Comparison of ENCODE assay signal across 9 cellular contexts in genomic region chr22:46122511-46122971, GRCh38. TPM values are rescaled to one million over a fixed set of nuclear protein-coding genes. Genes with fewer than 3 reads are reported as not detected.
DNase-seq lines count a peak whose midpoint lies in the region; ATAC-seq and TF ChIP-seq lines count a peak whose summit lies in the region.
"Had no signal": no experiment of that assay in that cellular context is flagged by ENCODE, and none has a peak within 500 bp of the region (broad histone marks: within the 10 kb centered on the region; RNA-seq: fewer than 3 reads in every experiment).

No MANE protein-coding gene starts in this region.

- no peak overlapping the region for H2BK120ac ChIP-seq in H9 (ENCODE audit: low read depth, low read length, poor library complexity, severe bottlenecking)

- H2BK15ac ChIP-seq in H9 (ENCODE audit: low read depth, low read length), result no peak overlapping the region

- H4K20me1 ChIP-seq in H9 (ENCODE audit: control insufficient read depth, insufficient read depth, insufficient read length), result no peaks in the 10 kb centered on the region

- no peak overlapping the region for H3K27ac ChIP-seq in H9 (ENCODE audit: insufficient read length, low read depth, low read length)
- no peak overlapping the region for H3K27ac ChIP-seq in aorta (ENCODE audit: low read depth in 1 of 2, low read length in 2 of 2)
- H3K27ac ChIP-seq: skin epidermis had no signal

- intact Hi-C loops in Right ventricle myocardium inferior (cut with DNase I), result loop anchor here (1.0 to 5.0 kb wide), 3 partner anchors 175 to 420 kb away; partner anchors contain the start of gene GTSE1
- intact Hi-C loops in aorta (cut with DNase I), result loop anchor here (2.0 to 5.0 kb wide), 4 partner anchors 175 to 420 kb away; partner anchors contain the start of gene GTSE1 (in 1 of the 2)

- no peaks in the 10 kb centered on the region for H3K23me2 ChIP-seq in H9 (ENCODE audit: insufficient read length, low read depth, low read length, poor library complexity, severe bottlenecking)

- H3K4ac ChIP-seq in H9 (ENCODE audit: low read depth, low read length), result no peak overlapping the region

- peak; percentile 57 for ATAC-seq in Right ventricle myocardium inferior
- peak; percentile 79 for ATAC-seq in aorta (ENCODE audit: low FRiP score)

- H4K8ac ChIP-seq in H9 (replicated peaks; ENCODE audit: insufficient read length, low read depth, low read length), result no peak overlapping the region

- no peak overlapping the region for H2BK20ac ChIP-seq in H9 (ENCODE audit: low read depth, low read length, poor library complexity, severe bottlenecking)

- peak; percentile 76 for TF ChIP-seq CTCF in AG10803 (conservative IDR thresholded peaks at IDR 0.05; ENCODE audit: low read length)
- TF ChIP-seq CTCF in H9 (conservative IDR thresholded peaks at IDR 0.05), result peak; percentile 97

- DNase-seq in AG10803 (ENCODE audit: low read depth), result peak; percentile 58
- DNase-seq in H9, result peak; percentile 72
- DNase-seq in SK-N-DZ (ENCODE audit: low spot score), result peak; percentile 73
- DNase-seq in activated naive CD4-positive, alpha-beta T cell treated with anti-CD3 and anti-CD28 coated beads, Interleukin-2, amount 10 ng/mL, durations not matched to agents 7 days and 5 days, result peak; percentile 80
- peak; percentile 90 for DNase-seq in Right ventricle myocardium inferior (ENCODE audit: missing footprints)
- peak; percentile 15 for DNase-seq in pulmonary artery endothelial cell (ENCODE audit: low read depth, low spot score)
- peak; percentile 84 to 94 for DNase-seq in aorta
- DNase-seq in SW480 (ENCODE audit: low spot score), result no peak

- WGBS in H9 (ENCODE audit: extremely low coverage, insufficient read length, low lambda C conversion rate), result no CpG with 5 or more reads among the region's 24 CpGs
- WGBS in aorta, 2 donors, result 9 to 15% methylated on average over 24 of the region's 24 CpGs

- no peak overlapping the region for H3K4me3 Mint-ChIP-seq in H9
- H3K4me3 Mint-ChIP-seq in activated naive CD4-positive, alpha-beta T cell treated with anti-CD3 and anti-CD28 coated beads, Interleukin-2, amount 10 ng/mL, durations not matched to agents 7 days and 5 days, result no peak overlapping the region

- H3K36me3 Mint-ChIP-seq in H9 (ENCODE audit: insufficient read depth in 1 of 3, low read depth in 3 of 3), result no peaks in the 10 kb centered on the region
- H3K36me3 Mint-ChIP-seq in activated naive CD4-positive, alpha-beta T cell treated with anti-CD3 and anti-CD28 coated beads, Interleukin-2, amount 10 ng/mL, durations not matched to agents 7 days and 5 days, result no peaks in the 10 kb centered on the region

- no peak overlapping the region for H3K4me2 ChIP-seq in H9 (ENCODE audit: insufficient read depth, insufficient read length, low read length)

- H2AK5ac ChIP-seq in H9 (ENCODE audit: insufficient read length, low read length), result no peak overlapping the region

- peaks cover 6% of the 10 kb centered on the region for H3K27me3 Mint-ChIP-seq in H9 (ENCODE audit: low read depth)
- H3K27me3 Mint-ChIP-seq in activated naive CD4-positive, alpha-beta T cell treated with anti-CD3 and anti-CD28 coated beads, Interleukin-2, amount 10 ng/mL, durations not matched to agents 7 days and 5 days, result peaks cover 8% of the 10 kb centered on the region

- H3K9ac ChIP-seq in H9 (ENCODE audit: extremely low read depth, insufficient read length, low read length), result no peak overlapping the region

- H3T11ph ChIP-seq in H9 (ENCODE audit: low read length), result no peak overlapping the region

- CTCF ChIA-PET in activated naive CD4-positive, alpha-beta T cell treated with anti-CD3 and anti-CD28 coated beads, Interleukin-2, amount 10 ng/mL, durations not matched to agents 7 days and 5 days (lab: Charles Lee), result interaction anchor here (0.7 to 13.6 kb wide), 16 partner anchors 11 to 545 kb away, joined by 3 to 257 read pairs (median 5); partner anchors contain the start of gene GTSE1

- H4K91ac ChIP-seq in H9 (ENCODE audit: insufficient read length, low read depth, low read length), result no peak overlapping the region

- no peaks in the 10 kb centered on the region for H3K79me2 ChIP-seq in H9 (ENCODE audit: insufficient read depth, low read length)

- H3K4me1 Mint-ChIP-seq in H9, result peaks cover 0 to 5% of the 10 kb centered on the region in 2 experiments; a peak in 1 of 4 replicates
- H3K4me1 Mint-ChIP-seq in activated naive CD4-positive, alpha-beta T cell treated with anti-CD3 and anti-CD28 coated beads, Interleukin-2, amount 10 ng/mL, durations not matched to agents 7 days and 5 days, result peaks cover 9% of the 10 kb centered on the region

- no peak overlapping the region for H2BK5ac ChIP-seq in H9 (ENCODE audit: insufficient read length, low read length)

- H3K9me3 Mint-ChIP-seq in H9, result no peaks in the 10 kb centered on the region
- no peaks in the 10 kb centered on the region for H3K9me3 Mint-ChIP-seq in activated naive CD4-positive, alpha-beta T cell treated with anti-CD3 and anti-CD28 coated beads, Interleukin-2, amount 10 ng/mL, durations not matched to agents 7 days and 5 days

- H3K23ac ChIP-seq in H9 (ENCODE audit: insufficient read length, low read depth, low read length), result no peak overlapping the region

- no peak overlapping the region for H3K56ac ChIP-seq in H9 (ENCODE audit: insufficient read length, low read depth, low read length)

- H4K5ac ChIP-seq in H9 (ENCODE audit: insufficient read length, low read depth, low read length), result no peak overlapping the region

- no peak overlapping the region for H2AFZ ChIP-seq in H9 (ENCODE audit: low read length)

- no peak overlapping the region for H3K27ac Mint-ChIP-seq in H9
- no peak overlapping the region for H3K27ac Mint-ChIP-seq in activated naive CD4-positive, alpha-beta T cell treated with anti-CD3 and anti-CD28 coated beads, Interleukin-2, amount 10 ng/mL, durations not matched to agents 7 days and 5 days

- no peaks in the 10 kb centered on the region for H3K27me3 ChIP-seq in H9 (ENCODE audit: insufficient read depth, low read length)
- H3K27me3 ChIP-seq in aorta (ENCODE audit: control insufficient read depth in 1 of 2, insufficient read depth in 2 of 2, low read length in 1 of 2), result no peaks in the 10 kb centered on the region

- H3K14ac ChIP-seq in H9 (ENCODE audit: insufficient read depth, low read length), result no peak overlapping the region

- H3K4me1 ChIP-seq in H9 (ENCODE audit: insufficient read depth, low read length), result no peaks in the 10 kb centered on the region
- H3K4me1 ChIP-seq in aorta (ENCODE audit: control insufficient read depth in 1 of 2, insufficient read depth in 2 of 2, low read length in 2 of 2), result no peaks in the 10 kb centered on the region

- no peaks in the 10 kb centered on the region for H3K36me3 ChIP-seq in aorta (ENCODE audit: control insufficient read depth in 1 of 2, insufficient read depth in 2 of 2, low read length in 1 of 2)

- no peak overlapping the region for H3K18ac ChIP-seq in H9 (ENCODE audit: insufficient read length, low read depth, low read length)

- no peak overlapping the region for H3K4me3 ChIP-seq in AG10803 (ENCODE audit: low read length)
- no peak overlapping the region for H3K4me3 ChIP-seq in aorta (ENCODE audit: low read length in 2 of 2)
- H3K4me3 ChIP-seq: skin epidermis had no signal

- no peak overlapping the region for H2BK12ac ChIP-seq in H9 (ENCODE audit: insufficient read length, low read depth, low read length)

- no peaks in the 10 kb centered on the region for H3K79me1 ChIP-seq in H9 (ENCODE audit: insufficient read depth, low read depth, low read length, poor library complexity, severe bottlenecking)

- no peaks in the 10 kb centered on the region for H3K9me3 ChIP-seq in H9 (ENCODE audit: control insufficient read depth, low read depth, low read length)
- H3K9me3 ChIP-seq in aorta (ENCODE audit: control insufficient read depth, low read length), result no peaks in the 10 kb centered on the region

RNA-seq across cellular contexts. Expression of gene PPARA, which starts 27.8 kb away (rescaled TPM):
- total RNA-seq in H9 (2021), result 7.3 and 7.4 TPM in 2 replicates
- 4.2 and 4.8 TPM in 2 replicates for polyA plus RNA-seq in SK-N-DZ (2014; cell fraction: cytosol; rRNA removed)
- polyA plus RNA-seq in SK-N-DZ (2014; cell fraction: nucleus; rRNA removed), result 1.7 and 13.8 TPM in 2 replicates
- 70.5 TPM for total RNA-seq in Right ventricle myocardium inferior
- total RNA-seq in pulmonary artery endothelial cell, result 7.1 and 7.5 TPM in 2 replicates
- total RNA-seq in aorta, result 10 to 100 TPM; 29.6 to 32.1 TPM
- 1 to 10 TPM; 6.9 to 9.8 TPM for polyA plus RNA-seq in aorta
